Comparison of ENCODE assay signal across 15 cellular contexts in the genomic region with DNA sequence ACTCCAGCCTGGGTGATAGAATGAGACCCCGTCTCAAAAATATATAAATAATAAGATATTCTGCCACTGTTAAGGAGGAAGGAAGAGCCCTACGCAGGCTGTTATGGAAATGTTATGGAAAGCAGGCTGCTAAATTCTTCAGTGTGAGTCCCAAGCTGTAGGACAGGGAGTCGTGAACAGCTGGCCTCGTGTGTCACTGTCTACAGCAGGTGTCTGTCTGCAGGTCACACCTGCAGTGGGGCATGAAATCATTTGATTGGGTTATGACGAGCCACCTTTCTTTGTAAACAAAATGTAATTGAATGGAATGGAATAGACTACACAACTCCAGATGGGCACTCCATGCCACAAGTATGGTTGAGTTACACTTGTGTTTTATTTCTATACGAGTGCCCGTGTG. TPM values are rescaled to one million over a fixed set of nuclear protein-coding genes. Genes with fewer than 3 reads are reported as not detected.
DNase-seq lines count a peak whose midpoint lies in the region; ATAC-seq and TF ChIP-seq lines count a peak whose summit lies in the region.
"Had no signal": no experiment of that assay in that cellular context is flagged by ENCODE, and none has a peak within 500 bp of the region (broad histone marks: within the 10 kb centered on the region; RNA-seq: fewer than 3 reads in every experiment).

No MANE protein-coding gene starts in this region.

- peak; percentile 35 for ATAC-seq in left colon
- ATAC-seq: effector memory CD8-positive, alpha-beta T cell; left cardiac atrium had no signal

- H3K36me3 Mint-ChIP-seq in nephron progenitor cell (ENCODE audit: low read depth) = no peaks in the 10 kb centered on the region
- H3K36me3 Mint-ChIP-seq: IgD-negative memory B cell had no signal

- H3K4me3 Mint-ChIP-seq in nephron progenitor cell = no peak overlapping the region
- H3K4me3 Mint-ChIP-seq: central memory CD8-positive, alpha-beta T cell; effector memory CD8-positive, alpha-beta T cell; IgD-negative memory B cell had no signal

- DNase-seq in DMS53 (lab: John Stamatoyannopoulos, UW) = peak; percentile 94
- DNase-seq in NCI-H128 (lab: John Stamatoyannopoulos, UW; ENCODE audit: unreplicated experiment) = peak; percentile 51
- DNase-seq in NCI-H345 treated with DMSO at 0.1 percent for 48 hours (lab: John Stamatoyannopoulos, UW; ENCODE audit: unreplicated experiment) = peak; percentile 96
- DNase-seq in left colon = no peak
- DNase-seq in EL = no peak
- DNase-seq in GM03348 (ENCODE audit: low spot score) = no peak
- no peak for DNase-seq in CD1c-positive myeloid dendritic cell (ENCODE audit: extremely low spot score)
- DNase-seq in nephron progenitor cell = no peak
- DNase-seq: activated CD4-positive, CD25-positive, alpha-beta regulatory T cell; effector memory CD8-positive, alpha-beta T cell; left cardiac atrium; stimulated activated CD4-positive, alpha-beta T cell treated with anti-CD3 and anti-CD28 coated beads, Interleukin-4, amount 100 ng/mL, for 1 hour had no signal

- peaks cover 45% of the 10 kb centered on the region for H3K4me1 Mint-ChIP-seq in nephron progenitor cell

- H3K27me3 Mint-ChIP-seq in nephron progenitor cell (ENCODE audit: low read depth, poor library complexity) = peaks cover 13% of the 10 kb centered on the region
- H3K27me3 Mint-ChIP-seq: central memory CD8-positive, alpha-beta T cell; effector memory CD8-positive, alpha-beta T cell; IgD-negative memory B cell had no signal

- no peak for TF ChIP-seq CTCF in nephron progenitor cell (IDR thresholded peaks at IDR 0.05)

- intact Hi-C loops in left colon (cut with DNase I, micrococcal nuclease) = no loop called here

- no peaks in the 10 kb centered on the region for H3K9me3 Mint-ChIP-seq in nephron progenitor cell
- H3K9me3 Mint-ChIP-seq: activated T-helper 2 cell treated with anti-CD3 and anti-CD28 coated beads, Interferon-gamma antibody, Interleukin-2, Interleukin-4, amounts not matched to agents 10 μg/mL and 5 μg/mL and 100 μg/mL, durations not matched to agents 14 hours and 24 hours and 36 hours; central memory CD8-positive, alpha-beta T cell; effector memory CD8-positive, alpha-beta T cell; IgD-negative memory B cell had no signal

- no peak overlapping the region for H3K27ac Mint-ChIP-seq in nephron progenitor cell
- H3K27ac Mint-ChIP-seq: activated T-helper 2 cell treated with anti-CD3 and anti-CD28 coated beads, Interferon-gamma antibody, Interleukin-2, Interleukin-4, amounts not matched to agents 10 μg/mL and 5 μg/mL and 100 μg/mL, durations not matched to agents 14 hours and 24 hours and 36 hours; effector memory CD8-positive, alpha-beta T cell had no signal

RNA-seq across cellular contexts. Expression of a gene that starts 15.6 kb away (rescaled TPM):
- 100 to 1,000 TPM; 171 to 240 TPM for total RNA-seq in left colon

Comparison
In these comparisons a context has a peak if more than half of its experiments do, and no peak if none do; other contexts are left out.
1. DNase-seq: peak in DMS53 (single experiment), NCI-H128 (single experiment) and NCI-H345 treated with DMSO at 0.1 percent for 48 hours (single experiment); none in left colon (0 of 2), EL (single experiment), GM03348 (single experiment), CD1c-positive myeloid dendritic cell (single experiment) and nephron progenitor cell (single experiment).